ENCODE assay signal across 15 cellular contexts in the genomic region with DNA sequence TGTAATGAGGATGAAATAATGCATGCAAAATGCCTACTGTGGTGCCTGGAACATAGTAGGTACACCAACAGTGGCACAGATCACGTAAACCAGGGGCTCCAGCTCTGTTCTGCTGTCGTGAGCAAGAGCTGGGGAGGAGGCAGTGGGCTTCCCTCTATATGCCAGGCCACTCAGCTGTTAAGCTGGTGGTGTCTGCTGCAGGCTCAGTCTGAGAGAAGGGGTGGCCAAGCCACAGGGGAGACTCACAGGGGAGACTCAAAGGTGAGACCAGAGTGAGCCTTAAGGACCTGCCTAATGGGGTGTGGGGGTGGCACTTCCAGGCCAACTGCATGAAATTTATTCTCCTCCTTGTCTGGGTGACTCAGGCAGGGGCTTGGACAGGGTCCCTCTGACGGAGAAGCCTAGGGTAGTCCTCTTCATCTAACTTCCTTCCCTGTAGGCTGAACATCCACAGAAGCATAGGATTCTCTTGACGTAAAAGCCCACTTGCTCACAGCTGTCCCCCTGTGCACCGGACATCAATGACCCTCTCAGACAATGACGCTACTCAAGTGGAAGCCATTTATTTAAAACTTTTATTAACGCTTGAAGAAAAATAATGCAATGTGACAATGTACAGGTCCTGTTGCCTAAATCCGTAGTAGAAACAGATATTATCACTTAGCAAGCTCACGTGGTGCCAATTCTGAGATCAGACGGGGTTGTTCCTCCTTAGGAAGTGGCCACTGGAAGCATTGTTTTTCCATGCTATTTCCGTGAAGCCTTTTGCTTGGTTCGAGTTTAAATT. TPM values are rescaled to one million over a fixed set of nuclear protein-coding genes. Genes with fewer than 3 reads are reported as not detected.
DNase-seq lines count a peak whose midpoint lies in the region; ATAC-seq and TF ChIP-seq lines count a peak whose summit lies in the region.
"Had no signal": no experiment of that assay in that cellular context is flagged by ENCODE, and none has a peak within 500 bp of the region (broad histone marks: within the 10 kb centered on the region; RNA-seq: fewer than 3 reads in every experiment).

No MANE protein-coding gene starts in this region.

- H3K36me3 ChIP-seq in BLaER1 (peaks cover 24% of the 10 kb centered on the region), osteoblast (ENCODE audit: insufficient read depth, low read length) (peaks cover 33% of the 10 kb centered on the region)

- H3K9me3 ChIP-seq in BLaER1: no peaks in the 10 kb centered on the region; the same call in 1 of the 2 replicates
- no peaks in the 10 kb centered on the region for H3K9me3 ChIP-seq in osteoblast (ENCODE audit: low read depth, low read length)
- H3K9me3 ChIP-seq: esophagus muscularis mucosa had no signal

- H3K4me3 ChIP-seq in BLaER1 (no peak overlapping the region), osteoblast (ENCODE audit: insufficient read depth, low read length) (no peak overlapping the region)
- H3K4me3 ChIP-seq: esophagus muscularis mucosa had no signal

- H3K27me3 ChIP-seq in BLaER1 (no peaks in the 10 kb centered on the region), osteoblast (ENCODE audit: insufficient read depth, low read length) (no peaks in the 10 kb centered on the region)
- H3K27me3 ChIP-seq: esophagus muscularis mucosa had no signal

- H3K4me1 ChIP-seq in BLaER1: peaks cover 91% of the 10 kb centered on the region
- peaks cover 30% of the 10 kb centered on the region for H3K4me1 ChIP-seq in osteoblast (ENCODE audit: insufficient read depth, low read length)

- H3K4me1 Mint-ChIP-seq in HFFc6 (ENCODE audit: low read depth): peaks cover 66% of the 10 kb centered on the region
- H3K4me1 Mint-ChIP-seq: immature natural killer cell had no signal

- TF ChIP-seq CTCF in HFFc6 (IDR thresholded peaks at IDR 0.05): no peak
- TF ChIP-seq CTCF in osteoblast (IDR thresholded peaks at IDR 0.05; ENCODE audit: extremely low read depth, low read depth, low read length): no peak

- peaks cover 14% of the 10 kb centered on the region for H3K27me3 Mint-ChIP-seq in HFFc6 (ENCODE audit: insufficient read depth)

- H3K79me2 ChIP-seq in osteoblast (ENCODE audit: insufficient read depth, low read length): no peaks in the 10 kb centered on the region

- no peak overlapping the region; the same call in 1 of the 2 replicates for H3K4me3 Mint-ChIP-seq in HFFc6
- H3K4me3 Mint-ChIP-seq: immature natural killer cell, neural crest cell had no signal

- H4K20me1 ChIP-seq in BLaER1 (peaks cover 45% of the 10 kb centered on the region), osteoblast (ENCODE audit: insufficient read depth, low read length) (no peaks in the 10 kb centered on the region)

- no peak overlapping the region for H2AFZ ChIP-seq in osteoblast (ENCODE audit: low read length)

- H3K36me3 Mint-ChIP-seq in HFFc6 (ENCODE audit: low read depth): peaks cover 38% of the 10 kb centered on the region
- H3K36me3 Mint-ChIP-seq: immature natural killer cell had no signal

- ATAC-seq in HG02588 (IDR thresholded peaks at IDR 0.05; ENCODE audit: unreplicated experiment) (no peak), GM21786 (IDR thresholded peaks at IDR 0.05; ENCODE audit: unreplicated experiment) (no peak)

- peak overlapping the region; percentile 93 for H3K27ac Mint-ChIP-seq in HFFc6
- H3K27ac Mint-ChIP-seq: immature natural killer cell had no signal

- H3K9me3 Mint-ChIP-seq in HFFc6: no peaks in the 10 kb centered on the region
- H3K9me3 Mint-ChIP-seq: immature natural killer cell, neural crest cell had no signal

- peak overlapping the region; percentile 1; the same call in 1 of the 2 replicates for H3K9ac ChIP-seq in BLaER1

- H3K4me2 ChIP-seq in BLaER1 (peak overlapping the region; percentile 87), osteoblast (ENCODE audit: insufficient read depth, low read length) (no peak overlapping the region)

- DNase-seq in HFFc6: no peak
- peak; percentile 57 for DNase-seq in dermis blood vessel endothelial cell
- peak; percentile 72 for DNase-seq in osteoblast (ENCODE audit: insufficient read length, low spot score, missing footprints)
- DNase-seq in HPDE6-E6E7 (ENCODE audit: extremely low spot score): no peak
- DNase-seq in iPS-NIHi11 (ENCODE audit: low spot score): no peak
- DNase-seq: immature natural killer cell, mammary epithelial cell, NCI-H1436 treated with DMSO at 0.1 percent for 48 hours, NCI-H345, Right ventricle myocardium superior had no signal

- 0 out of 2 replicates have a peak overlapping the region, but pooled peaks have one; percentile 72 for H3K27ac ChIP-seq in BLaER1
- H3K27ac ChIP-seq in osteoblast (ENCODE audit: low read depth, low read length): peak overlapping the region; percentile 81
- H3K27ac ChIP-seq: esophagus muscularis mucosa had no signal

RNA-seq across cellular contexts. Expression of a gene that starts 13.9 kb away (rescaled TPM):
- 10 to 100 TPM; 66.3 to 89.0 (median 71.5) TPM for total RNA-seq in HFFc6 (2021; fragmentation: NEBNext Ultra II Directional; extraction: Animal tissue kit (Norgen Biotek cat#: 25700))
- total RNA-seq in dermis blood vessel endothelial cell (11.7 and 39.3 TPM in 2 replicates), osteoblast (431 and 558 TPM in 2 replicates)

Comparison
In these comparisons a context has a peak if more than half of its experiments do, and no peak if none do; other contexts are left out.
1. DNase-seq: peak in dermis blood vessel endothelial cell (single experiment) and osteoblast (single experiment); none in HFFc6 (single experiment), HPDE6-E6E7 (single experiment) and iPS-NIHi11 (single experiment).